ENCODE assay signal across 26 cellular contexts in genomic region chr12:127539499-127539898, GRCh38.
"Had no signal": no experiment of that assay in that cellular context is flagged by ENCODE, and none has a peak within 500 bp of the region (broad histone marks: within the 10 kb centered on the region; RNA-seq: fewer than 3 reads in every experiment).

No MANE protein-coding gene starts in this region.

- H3K4me3 ChIP-seq: ascending aorta, heart left ventricle, lower lobe of right lung, psoas muscle, suprapubic skin, tibial artery had no signal

- H3K27me3 ChIP-seq: ascending aorta, brain microvascular endothelial cell, heart left ventricle, suprapubic skin, tibial artery had no signal

- H3K4me3 Mint-ChIP-seq: activated naive CD8-positive, alpha-beta T cell treated with anti-CD3 and anti-CD28 coated beads, Interleukin-2, amount 10 ng/mL, durations not matched to agents 7 days and 5 days; activated T-cell treated with anti-CD3 and anti-CD28 coated beads, Interleukin-2, amount 50 U/mL, for 72 hours; naive thymus-derived CD8-positive, alpha-beta T cell; neural crest cell; T-helper 2 cell treated with Interferon-gamma antibody and Interleukin-4, amounts not matched to agents 5 μg/mL and 100 μg/mL, for 36 hours had no signal

- DNase-seq: activated CD4-positive, alpha-beta T cell treated with anti-CD3 and anti-CD28 coated beads for 4 hours; activated CD4-positive, alpha-beta T cell treated with anti-CD3 and anti-CD28 coated beads, Interleukin-2, amount 50 U/mL, for 4 hours; activated naive CD4-positive, alpha-beta T cell; activated naive CD8-positive, alpha-beta T cell treated with anti-CD3 and anti-CD28 coated beads, Interleukin-2, amount 10 ng/mL, durations not matched to agents 7 days and 5 days; activated T-cell treated with anti-CD3 and anti-CD28 coated beads for 4 hours; activated T-cell treated with anti-CD3 and anti-CD28 coated beads, Interleukin-2, amount 50 U/mL, for 72 hours; brain microvascular endothelial cell; cortex of kidney; foreskin fibroblast; heart left ventricle; hypothalamus; lower lobe of right lung; mesenchymal stem cell; naive thymus-derived CD8-positive, alpha-beta T cell; occipital lobe; psoas muscle; right cardiac atrium; stimulated activated CD4-positive, alpha-beta T cell treated with anti-CD3 and anti-CD28 coated beads, Interleukin-15, amount 100 ng/mL, for 24 hours; stimulated activated CD4-positive, alpha-beta T cell treated with anti-CD3 and anti-CD28 coated beads, Interleukin-2, amount 100 ng/mL, for 24 hours; stimulated activated naive CD4-positive, alpha-beta T cell; tibial artery had no signal

- H3K36me3 ChIP-seq: ascending aorta, brain microvascular endothelial cell, heart left ventricle, lower lobe of right lung, suprapubic skin, tibial artery had no signal

- H3K36me3 Mint-ChIP-seq: activated naive CD8-positive, alpha-beta T cell treated with anti-CD3 and anti-CD28 coated beads, Interleukin-2, amount 10 ng/mL, durations not matched to agents 7 days and 5 days; naive thymus-derived CD8-positive, alpha-beta T cell had no signal

- H3K27ac Mint-ChIP-seq: activated naive CD8-positive, alpha-beta T cell treated with anti-CD3 and anti-CD28 coated beads, Interleukin-2, amount 10 ng/mL, durations not matched to agents 7 days and 5 days; activated T-cell treated with anti-CD3 and anti-CD28 coated beads, Interleukin-2, amount 50 U/mL, for 72 hours; naive thymus-derived CD8-positive, alpha-beta T cell; T-helper 2 cell treated with Interferon-gamma antibody and Interleukin-4, amounts not matched to agents 5 μg/mL and 100 μg/mL, for 36 hours had no signal

- H3K9me3 ChIP-seq: ascending aorta, psoas muscle had no signal

- H3K4me1 Mint-ChIP-seq: activated naive CD8-positive, alpha-beta T cell treated with anti-CD3 and anti-CD28 coated beads, Interleukin-2, amount 10 ng/mL, durations not matched to agents 7 days and 5 days; naive thymus-derived CD8-positive, alpha-beta T cell had no signal

- H3K27ac ChIP-seq: ascending aorta, brain microvascular endothelial cell, heart left ventricle, lower lobe of right lung, parathyroid adenoma, psoas muscle, suprapubic skin, tibial artery had no signal

- H3K9me3 Mint-ChIP-seq: activated naive CD8-positive, alpha-beta T cell treated with anti-CD3 and anti-CD28 coated beads, Interleukin-2, amount 10 ng/mL, durations not matched to agents 7 days and 5 days had no signal

- H3K27me3 Mint-ChIP-seq: activated naive CD8-positive, alpha-beta T cell treated with anti-CD3 and anti-CD28 coated beads, Interleukin-2, amount 10 ng/mL, durations not matched to agents 7 days and 5 days; naive thymus-derived CD8-positive, alpha-beta T cell had no signal
